ENCODE assay signal across 8 cellular contexts in the genomic region with DNA sequence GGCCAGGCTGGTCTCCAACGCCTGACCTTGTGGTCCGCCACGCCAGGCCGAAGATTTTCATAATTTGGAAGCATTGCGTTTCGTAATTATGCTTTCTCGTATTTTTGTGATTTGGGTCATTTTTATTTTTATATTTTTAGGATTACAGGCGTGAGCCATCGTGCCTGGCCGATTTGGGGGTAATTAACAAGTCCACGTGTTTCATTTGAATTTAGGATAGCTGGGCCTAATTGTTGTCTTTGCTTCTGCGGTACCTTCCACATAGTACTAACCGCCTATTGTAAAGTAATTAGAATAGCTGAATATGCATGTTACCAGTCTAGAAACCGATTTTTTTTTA. TPM values are rescaled to one million over a fixed set of nuclear protein-coding genes. Genes with fewer than 3 reads are reported as not detected.
DNase-seq lines count a peak whose midpoint lies in the region; ATAC-seq and TF ChIP-seq lines count a peak whose summit lies in the region.

No MANE protein-coding gene starts in this region.

- no peaks in the 10 kb centered on the region for H3K9me3 ChIP-seq in OCI-LY3 (ENCODE audit: insufficient read depth, low read length)
- H3K9me3 ChIP-seq in trophoblast cell (ENCODE audit: insufficient read depth, low read depth, low read length) = no peaks in the 10 kb centered on the region

- H2AFZ ChIP-seq in OCI-LY3 (ENCODE audit: low read depth, low read length) = no peak overlapping the region
- H2AFZ ChIP-seq in trophoblast cell (ENCODE audit: insufficient read depth, low read length, poor library complexity) = no peak overlapping the region

- no peak overlapping the region for H3K23ac ChIP-seq in trophoblast cell (ENCODE audit: low read length)

- H3K14ac ChIP-seq in trophoblast cell (ENCODE audit: low read length) = peak overlapping the region; percentile 50

- peaks cover 30% of the 10 kb centered on the region for H3K4me1 Mint-ChIP-seq in Calu3 (ENCODE audit: low read depth, unreplicated experiment)

- H4K12ac ChIP-seq in trophoblast cell (ENCODE audit: low read depth, low read length) = no peak overlapping the region

- peak overlapping the region; percentile 25 for H4K91ac ChIP-seq in trophoblast cell (ENCODE audit: low read depth, low read length)

- H3K79me2 ChIP-seq in OCI-LY3 (ENCODE audit: low read length) = peaks cover 54% of the 10 kb centered on the region
- peaks cover 19% of the 10 kb centered on the region for H3K79me2 ChIP-seq in trophoblast cell (ENCODE audit: control insufficient read depth, insufficient read depth, low read length, poor library complexity)

- ATAC-seq in HG02970 (IDR thresholded peaks at IDR 0.05; ENCODE audit: low FRiP score, unreplicated experiment) = no peak

- H3K27ac ChIP-seq in OCI-LY3 (ENCODE audit: low read length) (peak overlapping the region; percentile 86), epithelial cell of prostate (peak overlapping the region; percentile 98), trophoblast cell (ENCODE audit: low read depth, low read length) (peak overlapping the region; percentile 92)

- H2BK5ac ChIP-seq in trophoblast cell (ENCODE audit: low read depth, low read length, poor library complexity) = peak overlapping the region; percentile 37

- H3K36me3 ChIP-seq in OCI-LY3 (replicated peaks; ENCODE audit: low read depth, low read length) = peaks cover 51% of the 10 kb centered on the region
- peaks cover 35 to 39% of the 10 kb centered on the region in 2 experiments for H3K36me3 ChIP-seq in trophoblast cell (ENCODE audit: control insufficient read depth in 1 of 2, insufficient read depth in 2 of 2, low read length in 2 of 2)

- H4K20me1 ChIP-seq in OCI-LY3 (ENCODE audit: insufficient read depth, low read length) = peaks cover 26% of the 10 kb centered on the region

- peaks cover 70% of the 10 kb centered on the region for H3K36me3 Mint-ChIP-seq in Calu3 (ENCODE audit: insufficient read depth, unreplicated experiment)

- H3K4me3 Mint-ChIP-seq in Calu3 (ENCODE audit: low read depth, unreplicated experiment) = peak overlapping the region; percentile 96

- peak overlapping the region; percentile 98 for H3K27ac Mint-ChIP-seq in Calu3 (ENCODE audit: unreplicated experiment)

- H4K8ac ChIP-seq in trophoblast cell (ENCODE audit: low read depth, low read length) = peak overlapping the region; percentile 46

- CTCF ChIA-PET in Calu3 (lab: Charles Lee) = no interaction called here

- H2AK5ac ChIP-seq in trophoblast cell (ENCODE audit: low read length) = no peak overlapping the region

- no TSS peak for BruUV-seq in Calu3 (replicated peaks; lab: Mats Ljungman, UMichigan)

- TF ChIP-seq CTCF in Calu3 (IDR thresholded peaks at IDR 0.05; ENCODE audit: unreplicated experiment) (no peak), OCI-LY3 (IDR thresholded peaks at IDR 0.05; ENCODE audit: low read depth, low read length) (no peak)

- DNase-seq in Calu3 = no peak
- no peak for DNase-seq in epithelial cell of prostate (ENCODE audit: low read depth, low spot score)
- no peak for DNase-seq in trophoblast cell
- no peak for DNase-seq in NCI-H2196 treated with DMSO at 0.1 percent for 48 hours (lab: John Stamatoyannopoulos, UW; ENCODE audit: unreplicated experiment)
- no peak for DNase-seq in COLO829 (ENCODE audit: low spot score)
- DNase-seq in globus pallidus (ENCODE audit: low spot score) = no peak

- peaks cover 28% of the 10 kb centered on the region for H3K79me1 ChIP-seq in trophoblast cell (ENCODE audit: low read length)

- H3K4me3 ChIP-seq in OCI-LY3 (ENCODE audit: low read length) (peak overlapping the region; percentile 89), trophoblast cell (ENCODE audit: low read depth, low read length) (peak overlapping the region; percentile 93)

- H3K27me3 Mint-ChIP-seq in Calu3 (ENCODE audit: unreplicated experiment) = no peaks in the 10 kb centered on the region

- no peak overlapping the region for H2BK12ac ChIP-seq in trophoblast cell (ENCODE audit: low read length)

- H3K9ac ChIP-seq in OCI-LY3 (ENCODE audit: low read length) (peak overlapping the region; percentile 96), trophoblast cell (ENCODE audit: low read length) (peak overlapping the region; percentile 95)

- H2BK120ac ChIP-seq in trophoblast cell (ENCODE audit: insufficient read depth, low read length, poor library complexity) = peak overlapping the region; percentile 18

- peak overlapping the region; percentile 97 for H3K4me2 ChIP-seq in OCI-LY3 (ENCODE audit: low read length)
- H3K4me2 ChIP-seq in trophoblast cell (ENCODE audit: low read length) = peak overlapping the region; percentile 84

- H3K4me1 ChIP-seq in OCI-LY3 (ENCODE audit: low read length) (peaks cover 35% of the 10 kb centered on the region), trophoblast cell (ENCODE audit: control insufficient read depth in 1 of 2, insufficient read depth in 2 of 2, low read length in 2 of 2) (peaks cover 0 to 6% of the 10 kb centered on the region in 2 experiments)

- H3K18ac ChIP-seq in trophoblast cell (ENCODE audit: low read length) = peak overlapping the region; percentile 50

- intact Hi-C loops in Calu3 (cut with micrococcal nuclease; ENCODE audit: unreplicated experiment) = loop anchor here (5.0 to 10.0 kb wide), 3 partner anchors 75 to 262 kb away; no protein-coding TSS in a partner anchor

- H3K4ac ChIP-seq in trophoblast cell (ENCODE audit: low read depth, low read length) = peak overlapping the region; percentile 95

- WGBS in trophoblast cell (ENCODE audit: extremely low coverage, insufficient coverage, insufficient read length) = no CpG with 5 or more reads among the region's 14 CpGs

- no peaks in the 10 kb centered on the region for H3K9me3 Mint-ChIP-seq in Calu3 (ENCODE audit: low read depth, unreplicated experiment)

- H3K27me3 ChIP-seq in OCI-LY3 (ENCODE audit: low read depth, low read length) (no peaks in the 10 kb centered on the region), trophoblast cell (ENCODE audit: insufficient read depth, low read length) (no peaks in the 10 kb centered on the region)

RNA-seq across cellular contexts. Expression of a gene that starts 1.0 kb away (rescaled TPM):
- 95.3 and 95.9 TPM in 2 replicates for total RNA-seq in Calu3 (2022)
- 90.8 and 94.1 TPM in 2 replicates for polyA plus RNA-seq in trophoblast cell (2013)

RNA-seq across cellular contexts. Expression of a gene that starts 46.0 kb away (rescaled TPM):
- 29.9 and 40.4 TPM in 2 replicates for total RNA-seq in Calu3 (2022)
- polyA plus RNA-seq in trophoblast cell (2013) = 50.8 and 53.6 TPM in 2 replicates
